ENCODE assay signal across 16 cellular contexts in genomic region chr5:65967288-65968066, GRCh38. TPM values are rescaled to one million over a fixed set of nuclear protein-coding genes. Genes with fewer than 3 reads are reported as not detected.
DNase-seq lines count a peak whose midpoint lies in the region; ATAC-seq, FAIRE-seq and TF ChIP-seq lines count a peak whose summit lies in the region.
"Had no signal": no experiment of that assay in that cellular context is flagged by ENCODE, and none has a peak within 500 bp of the region (broad histone marks: within the 10 kb centered on the region; RNA-seq: fewer than 3 reads in every experiment).

No MANE protein-coding gene starts in this region.

- TF ChIP-seq EP300 in A549 (IDR thresholded peaks at IDR 0.05), result no peak

- POLR2A ChIA-PET in A549 (lab: Yijun Ruan, JAX), result interaction anchor here (0.8 kb wide), 1 partner anchor 41 kb away, joined by 3 read pairs; the partner anchor contains the start of gene ERBIN

- no peak for DNase-seq in A549 (ENCODE audit: low read depth in 1 of 2, low spot score in 1 of 2)
- DNase-seq in AG10803 (ENCODE audit: low read depth), result peak; percentile 35
- peak; percentile 77 for DNase-seq in SK-MEL-5 (ENCODE audit: low read depth, low spot score)
- peak; percentile 30 for DNase-seq in foreskin melanocyte
- DNase-seq in NCI-H526 treated with DMSO at 0.1 percent for 48 hours (lab: John Stamatoyannopoulos, UW), result no peak
- no peak for DNase-seq in NCI-H2081 treated with DMSO at 0.1 percent for 48 hours (lab: John Stamatoyannopoulos, UW)
- DNase-seq in urothelium cell line (ENCODE audit: low spot score), result no peak
- no peak for DNase-seq in HPDE6-E6E7 (ENCODE audit: extremely low spot score)
- DNase-seq: activated gamma-delta T cell, glutamatergic neuron, NCI-H1105, NCI-H2171, thyroid gland had no signal

- 84% methylated on average over 7 of the region's 7 CpGs for WGBS in A549 (ENCODE audit: missing lambda C conversion rate)

- peaks cover 46% of the 10 kb centered on the region for H3K4me1 ChIP-seq in A549
- H3K4me1 ChIP-seq: prostate gland had no signal

- ATAC-seq in A549, result peak; percentile 39; a peak in 1 of 6 replicates

- no peak overlapping the region for H3K27ac ChIP-seq in A549
- H3K27ac ChIP-seq: BLaER1 treated with 17β-estradiol and CSF1 and Interleukin-3, amounts not matched to agents 10 nM and 100 nM; prostate gland; thyroid gland; VCaP had no signal

- FAIRE-seq in A549 (lab: Jason Lieb, UNC) (no peak), urothelium cell line (lab: Jason Lieb, UNC) (no peak)

- CTCF ChIA-PET in A549 (lab: Yijun Ruan, JAX), result interaction anchor here (0.6 to 1.4 kb wide), 2 partner anchors 30 to 206 kb away, joined by 3 read pairs; no protein-coding TSS in a partner anchor

- TF ChIP-seq CTCF in A549 (IDR thresholded peaks at IDR 0.05), result no peak
- no peak for TF ChIP-seq CTCF in AG10803 (conservative IDR thresholded peaks at IDR 0.05; ENCODE audit: low read length)

- no peak for TF ChIP-seq POLR2A in A549 (IDR thresholded peaks at IDR 0.05; ENCODE audit: low read length)

- TF ChIP-seq RAD21 in A549 (conservative IDR thresholded peaks at IDR 0.05 in 1 of 2, IDR thresholded peaks at IDR 0.05 in 1 of 2), result no peak

- H3K9me3 ChIP-seq in A549, result no peaks in the 10 kb centered on the region
- H3K9me3 ChIP-seq: prostate gland, thyroid gland had no signal

- in situ Hi-C loops in SK-MEL-5 (cut with HindIII; ENCODE audit: low pct_unique_long_range_greater_than_20kb, low sequenced_read_pairs), result no loop called here

- H3K4me2 ChIP-seq in A549, result no peak overlapping the region

- H3K4me3 ChIP-seq in A549, result no peak overlapping the region
- H3K4me3 ChIP-seq in AG10803 (ENCODE audit: low read length), result no peak overlapping the region
- H3K4me3 ChIP-seq: BLaER1 treated with 17β-estradiol and CSF1 and Interleukin-3, amounts not matched to agents 10 nM and 100 nM; prostate gland; thyroid gland had no signal

TF ChIP-seq in A549, 52 proteins besides CTCF, POLR2A, EP300 and RAD21:
- TF ChIP-seq RFX5 (IDR thresholded peaks at IDR 0.05) (no peak), USF2 (IDR thresholded peaks at IDR 0.05) (no peak), ESRRA (IDR thresholded peaks at IDR 0.05; ENCODE audit: borderline replicate concordance, low read length) (no peak), PHF8 (IDR thresholded peaks at IDR 0.05; ENCODE audit: borderline replicate concordance, low read depth) (no peak), JUNB (IDR thresholded peaks at IDR 0.05) (no peak), HDAC2 (IDR thresholded peaks at IDR 0.05) (no peak), ZC3H11A (IDR thresholded peaks at IDR 0.05) (no peak), NR3C1 (IDR thresholded peaks at IDR 0.05) (no peak), FOSL2 (IDR thresholded peaks at IDR 0.05) (no peak), FOSL2 (CRISPR knock-in tag; IDR thresholded peaks at IDR 0.05) (no peak), E2F6 (IDR thresholded peaks at IDR 0.05; ENCODE audit: borderline replicate concordance, low read depth) (no peak), RARB (CRISPR knock-in tag; IDR thresholded peaks at IDR 0.05) (no peak), HES2 (IDR thresholded peaks at IDR 0.05) (no peak)

RNA-seq across cellular contexts. Expression of gene ERBIN, which starts 41.1 kb away (rescaled TPM):
- polyA plus RNA-seq in A549 (2011; rRNA removed) (45.3 and 57.7 TPM in 2 replicates), A549 (2017; fragmentation: RNase III; extraction: RNeasy Plus Mini Kit Qiagen cat#74134 plus additional on column Dnase treatment) (24.3 to 25.6 TPM (median 25.6 TPM) in 3 replicates)
- 5.9 and 7.3 TPM in 2 replicates for polyA plus RNA-seq in A549 (2012; cell fraction: cytosol; rRNA removed)
- polyA plus RNA-seq in A549 (2012; cell fraction: nucleus; rRNA removed), result 5.6 and 8.3 TPM in 2 replicates
- polyA minus RNA-seq in A549 (2011; rRNA and poly(A)+ RNA removed), result 36.1 and 57.5 TPM in 2 replicates
- total RNA-seq in SK-MEL-5 (2014; rRNA removed; shearing (Covaris generic)), result 101 and 115 TPM in 2 replicates
- 49.7 and 74.9 TPM in 2 replicates for polyA plus RNA-seq in SK-MEL-5 (2015; cell fraction: cytosol; rRNA removed)
- 93.9 and 95.2 TPM in 2 replicates for polyA plus RNA-seq in SK-MEL-5 (2015; cell fraction: nucleus; rRNA removed)

Comparison
In these comparisons a context has a peak if more than half of its experiments do, and no peak if none do; other contexts are left out.
1. DNase-seq: peak in AG10803 (single experiment), SK-MEL-5 (single experiment) and foreskin melanocyte (single experiment); none in A549 (0 of 2), NCI-H526 treated with DMSO at 0.1 percent for 48 hours (single experiment), NCI-H2081 treated with DMSO at 0.1 percent for 48 hours (single experiment), urothelium cell line (single experiment) and HPDE6-E6E7 (single experiment).